20 cellular contexts compared by ENCODE assay signal in the genomic region with DNA sequence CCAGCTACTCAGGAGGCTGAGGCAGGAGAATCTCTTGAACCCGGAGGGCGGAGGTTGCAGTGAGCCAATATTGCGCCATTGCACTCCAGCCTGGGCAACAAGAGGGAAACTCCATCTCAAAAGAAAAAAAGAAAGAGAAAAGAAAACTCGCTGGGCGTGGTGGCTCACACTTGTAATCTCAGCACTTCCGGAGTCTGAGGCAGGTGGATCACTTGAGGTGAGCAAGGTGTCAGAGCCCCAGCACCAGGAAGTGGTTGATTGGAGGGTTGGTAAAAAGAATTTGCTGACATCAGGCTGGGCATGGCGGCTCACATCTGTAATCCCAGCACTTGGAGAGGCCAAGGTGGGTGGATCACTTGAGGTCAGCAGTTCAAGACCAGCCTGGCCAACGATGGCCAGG. TPM values are rescaled to one million over a fixed set of nuclear protein-coding genes. Genes with fewer than 3 reads are reported as not detected.
DNase-seq lines count a peak whose midpoint lies in the region; ATAC-seq and TF ChIP-seq lines count a peak whose summit lies in the region.
"Not testable (repeated sequence)": the region's sequence is repeated elsewhere in the genome, so short reads cannot be mapped to it uniquely, and the experiment has no call there.
"Had no signal": no experiment of that assay in that cellular context is flagged by ENCODE, and none has a peak within 500 bp of the region (broad histone marks: within the 10 kb centered on the region; RNA-seq: fewer than 3 reads in every experiment).

No MANE protein-coding gene starts in this region.

- H3K27ac Mint-ChIP-seq in activated CD8-positive, alpha-beta T cell treated with anti-CD3 and anti-CD28 coated beads, Interleukin-2, amount 10 ng/mL, durations not matched to agents 7 days and 5 days, result peak overlapping the region; percentile 67
- peak overlapping the region; percentile 76 for H3K27ac Mint-ChIP-seq in activated T-helper 17 cell treated with anti-CD3 and anti-CD28 coated beads, Interleukin-2, amount 50 U/mL, for 72 hours
- H3K27ac Mint-ChIP-seq in activated naive CD8-positive, alpha-beta T cell, result peak overlapping the region; percentile 72
- not testable (repeated sequence) for H3K27ac Mint-ChIP-seq in immature natural killer cell

- TF ChIP-seq CTCF in transverse colon (IDR thresholded peaks at IDR 0.05), result not testable (repeated sequence)

- not testable (repeated sequence) for H3K4me1 ChIP-seq in transverse colon

- POLR2A ChIA-PET in activated CD8-positive, alpha-beta T cell treated with anti-CD3 and anti-CD28 coated beads, Interleukin-2, amount 10 ng/mL, durations not matched to agents 7 days and 5 days (lab: Charles Lee), result not testable (repeated sequence)

- in situ Hi-C loops in transverse colon (cut with MboI; ENCODE audit: low pct_ligation_motif_present in 1 of 4, low pct_unique_long_range_greater_than_20kb in 1 of 4, low sequenced_read_pairs in 3 of 4), result loop anchor here in 2 of 4 donors (25.0 kb wide), 2 partner anchors 129 to 454 kb away; no protein-coding TSS in a partner anchor

- not testable (repeated sequence) for H3K27me3 ChIP-seq in transverse colon

- not testable (repeated sequence) for ATAC-seq in activated CD8-positive, alpha-beta T cell treated with anti-CD3 and anti-CD28 coated beads, Interleukin-2, amount 10 ng/mL, durations not matched to agents 7 days and 5 days
- peak; percentile 85 for ATAC-seq in activated T-helper 17 cell treated with anti-CD3 and anti-CD28 coated beads, Interleukin-2, amount 50 U/mL, for 72 hours (replicated peaks)

- not testable (repeated sequence) for H3K9me3 Mint-ChIP-seq in activated CD8-positive, alpha-beta T cell treated with anti-CD3 and anti-CD28 coated beads, Interleukin-2, amount 10 ng/mL, durations not matched to agents 7 days and 5 days (ENCODE audit: insufficient read depth); activated T-helper 17 cell treated with anti-CD3 and anti-CD28 coated beads, Interleukin-2, amount 50 U/mL, for 72 hours; activated naive CD8-positive, alpha-beta T cell (ENCODE audit: low read depth); immature natural killer cell

- H3K4me1 Mint-ChIP-seq in activated CD8-positive, alpha-beta T cell treated with anti-CD3 and anti-CD28 coated beads, Interleukin-2, amount 10 ng/mL, durations not matched to agents 7 days and 5 days (ENCODE audit: low read depth), result peaks cover 21% of the 10 kb centered on the region
- H3K4me1 Mint-ChIP-seq in activated T-helper 17 cell treated with anti-CD3 and anti-CD28 coated beads, Interleukin-2, amount 50 U/mL, for 72 hours; immature natural killer cell: not testable (repeated sequence)
- H3K4me1 Mint-ChIP-seq in activated naive CD8-positive, alpha-beta T cell (ENCODE audit: low read depth), result peaks cover 14% of the 10 kb centered on the region

- not testable (repeated sequence) for H3K36me3 ChIP-seq in transverse colon

- H3K4me3 ChIP-seq in transverse colon, result not testable (repeated sequence)

- intact Hi-C loops in transverse colon (cut with DNase I; ENCODE audit: low total_unique reads), result not testable (repeated sequence)

- CTCF ChIA-PET in activated CD8-positive, alpha-beta T cell treated with anti-CD3 and anti-CD28 coated beads, Interleukin-2, amount 10 ng/mL, durations not matched to agents 7 days and 5 days (lab: Charles Lee), result interaction anchor here (1.3 kb wide), 1 partner anchor 464 kb away, joined by 3 read pairs; no protein-coding TSS in a partner anchor

- not testable (repeated sequence) for TF ChIP-seq EP300 in transverse colon (IDR thresholded peaks at IDR 0.05; ENCODE audit: low read depth)

- H3K36me3 Mint-ChIP-seq in activated CD8-positive, alpha-beta T cell treated with anti-CD3 and anti-CD28 coated beads, Interleukin-2, amount 10 ng/mL, durations not matched to agents 7 days and 5 days (ENCODE audit: low read depth); activated T-helper 17 cell treated with anti-CD3 and anti-CD28 coated beads, Interleukin-2, amount 50 U/mL, for 72 hours (ENCODE audit: low read depth); activated naive CD8-positive, alpha-beta T cell; immature natural killer cell: not testable (repeated sequence)

- WGBS in transverse colon (ENCODE audit: low coverage in 1 of 2), 2 donors, result 67 to 69% methylated on average over 4 to 8 of the region's 8 CpGs

- DNase-seq in NCI-H510A (lab: John Stamatoyannopoulos, UW), result peak; percentile 13
- DNase-seq in activated CD4-positive, CD25-positive, alpha-beta regulatory T cell treated with anti-CD3 and anti-CD28 coated beads, Interleukin-2, amount 50 U/mL, for 16 hours (ENCODE audit: low read depth, low spot score), result peak; percentile 13
- DNase-seq in activated CD8-positive, alpha-beta T cell treated with anti-CD3 and anti-CD28 coated beads, Interleukin-2, amount 10 ng/mL, durations not matched to agents 7 days and 5 days, result peak; percentile 55
- DNase-seq in immature natural killer cell, result peak; percentile 16 to 36 (median 24)
- peak; percentile 13 for DNase-seq in stimulated activated CD4-positive, alpha-beta T cell treated with anti-CD3 and anti-CD28 coated beads, Interleukin-1b, Interleukin-23, amount 100 ng/mL, for 48 hours
- peak; percentile 50 for DNase-seq in transverse colon

- TF ChIP-seq POLR2A in transverse colon (IDR thresholded peaks at IDR 0.05), result not testable (repeated sequence)

- H3K9me3 ChIP-seq in transverse colon, result not testable (repeated sequence)

- peak overlapping the region in 1 of 4 donors; percentile 25 for H3K27ac ChIP-seq in transverse colon

- not testable (repeated sequence) for H3K27me3 Mint-ChIP-seq in activated CD8-positive, alpha-beta T cell treated with anti-CD3 and anti-CD28 coated beads, Interleukin-2, amount 10 ng/mL, durations not matched to agents 7 days and 5 days (ENCODE audit: low read depth); activated T-helper 17 cell treated with anti-CD3 and anti-CD28 coated beads, Interleukin-2, amount 50 U/mL, for 72 hours; activated naive CD8-positive, alpha-beta T cell; immature natural killer cell (ENCODE audit: low read depth in 3 of 3)

- peak overlapping the region; percentile 8 for H3K4me3 Mint-ChIP-seq in activated CD8-positive, alpha-beta T cell treated with anti-CD3 and anti-CD28 coated beads, Interleukin-2, amount 10 ng/mL, durations not matched to agents 7 days and 5 days
- H3K4me3 Mint-ChIP-seq in activated T-helper 17 cell treated with anti-CD3 and anti-CD28 coated beads, Interleukin-2, amount 50 U/mL, for 72 hours, result peak overlapping the region; percentile 50
- not testable (repeated sequence) for H3K4me3 Mint-ChIP-seq in activated naive CD8-positive, alpha-beta T cell; immature natural killer cell

RNA-seq across cellular contexts. Expression of a gene that starts 22.1 kb away (rescaled TPM):
- total RNA-seq in activated CD8-positive, alpha-beta T cell treated with anti-CD3 and anti-CD28 coated beads, Interleukin-2, amount 10 ng/mL, durations not matched to agents 7 days and 5 days, result not detected
- total RNA-seq in activated T-helper 17 cell treated with anti-CD3 and anti-CD28 coated beads, Interleukin-2, amount 50 U/mL, for 72 hours, result not detected
- polyA plus RNA-seq in immature natural killer cell, result under 1 TPM in 1 of 3 donors, not detected in 2; 0.92 TPM
- total RNA-seq in transverse colon, result not detected
- total RNA-seq: glomerular endothelial cell, GM23338, HT-29, K562, left ventricle myocardium superior, M059J, PC-3, psoas muscle, Right ventricle myocardium superior, sigmoid colon, WTC11 had no signal
- polyA plus RNA-seq: BJ, K562, psoas muscle had no signal

RNA-seq across cellular contexts. Expression of a gene that starts 40.0 kb away (rescaled TPM):
- 100 to 1,000 TPM; 105 to 121 TPM for total RNA-seq in activated CD8-positive, alpha-beta T cell treated with anti-CD3 and anti-CD28 coated beads, Interleukin-2, amount 10 ng/mL, durations not matched to agents 7 days and 5 days
- total RNA-seq in activated T-helper 17 cell treated with anti-CD3 and anti-CD28 coated beads, Interleukin-2, amount 50 U/mL, for 72 hours, result 100 to 1,000 TPM in 1 of 2 donors, 10 to 100 TPM in 1; 58.5 to 133 TPM
- 10 to 100 TPM; 46.6 to 83.7 (median 59.5) TPM for polyA plus RNA-seq in immature natural killer cell
- 10 to 100 TPM; 15.0 to 69.4 (median 56.8) TPM for total RNA-seq in transverse colon
